In genomic region chr4:1628892-1629703, GRCh38 we compare ENCODE assay signal across 8 cellular contexts. TPM values are rescaled to one million over a fixed set of nuclear protein-coding genes. Genes with fewer than 3 reads are reported as not detected.
DNase-seq lines count a peak whose midpoint lies in the region; ATAC-seq and FAIRE-seq lines count a peak whose summit lies in the region.

No MANE protein-coding gene starts in this region.

- H3K4me1 ChIP-seq in right cardiac atrium (ENCODE audit: control insufficient read depth, insufficient read depth, low read length) (no peaks in the 10 kb centered on the region), small intestine (ENCODE audit: control insufficient read depth in 2 of 2, insufficient read depth in 1 of 2, low read depth in 1 of 2, low read length in 1 of 2) (no peaks in the 10 kb centered on the region)

- 42% methylated on average over 25 of the region's 25 CpGs for WGBS in right cardiac atrium
- WGBS in small intestine, 3 donors, result 35 to 42% (median 38%) methylated on average over 21 to 25 of the region's 25 CpGs

- no peaks in the 10 kb centered on the region for H3K27me3 ChIP-seq in right cardiac atrium (ENCODE audit: control insufficient read depth, insufficient read depth)
- no peaks in the 10 kb centered on the region for H3K27me3 ChIP-seq in small intestine (ENCODE audit: control insufficient read depth in 2 of 2, insufficient read depth in 2 of 2, low read length in 2 of 2)

- H3K4me3 Mint-ChIP-seq in activated naive CD8-positive, alpha-beta T cell treated with anti-CD3 and anti-CD28 coated beads, Interleukin-2, amount 50 U/mL, for 24 hours, result no peak overlapping the region

- no peaks in the 10 kb centered on the region for H3K9me3 Mint-ChIP-seq in activated naive CD8-positive, alpha-beta T cell treated with anti-CD3 and anti-CD28 coated beads, Interleukin-2, amount 50 U/mL, for 24 hours

- H3K27me3 Mint-ChIP-seq in activated naive CD8-positive, alpha-beta T cell treated with anti-CD3 and anti-CD28 coated beads, Interleukin-2, amount 50 U/mL, for 24 hours, result no peaks in the 10 kb centered on the region

- no peak overlapping the region for H3K4me3 ChIP-seq in right cardiac atrium (ENCODE audit: low read length)
- no peak overlapping the region for H3K4me3 ChIP-seq in small intestine (ENCODE audit: low read depth in 1 of 2, low read length in 2 of 2)

- no peaks in the 10 kb centered on the region for H3K36me3 Mint-ChIP-seq in activated naive CD8-positive, alpha-beta T cell treated with anti-CD3 and anti-CD28 coated beads, Interleukin-2, amount 50 U/mL, for 24 hours (ENCODE audit: low read depth)

- peak; percentile 80 for ATAC-seq in activated naive CD8-positive, alpha-beta T cell treated with anti-CD3 and anti-CD28 coated beads, Interleukin-2, amount 50 U/mL, for 24 hours
- ATAC-seq in right cardiac atrium (peak; percentile 66 to 81), HG03175 (IDR thresholded peaks at IDR 0.05; ENCODE audit: unreplicated experiment) (no peak), HG03457 (IDR thresholded peaks at IDR 0.05; ENCODE audit: unreplicated experiment) (no peak)

- no peaks in the 10 kb centered on the region for H3K36me3 ChIP-seq in small intestine (ENCODE audit: control insufficient read depth in 2 of 2, insufficient read depth in 2 of 2, low read length in 2 of 2)

- no peak overlapping the region for H3K27ac ChIP-seq in right cardiac atrium (ENCODE audit: low read length)
- no peak overlapping the region for H3K27ac ChIP-seq in small intestine (ENCODE audit: low read depth in 1 of 2, low read length in 1 of 2)

- DNase-seq in ELF-1 (ENCODE audit: low read depth, low spot score) (peak; percentile 80), HuH-7 (ENCODE audit: low spot score) (peak; percentile 94), T follicular helper cell (ENCODE audit: low read depth) (peak; percentile 52), right cardiac atrium (peak; percentile 59 to 87 (median 87)), small intestine (peak; percentile 27)
- DNase-seq in activated naive CD8-positive, alpha-beta T cell treated with anti-CD3 and anti-CD28 coated beads, Interleukin-2, amount 50 U/mL, for 24 hours, result peak; percentile 80

- H3K4me1 Mint-ChIP-seq in activated naive CD8-positive, alpha-beta T cell treated with anti-CD3 and anti-CD28 coated beads, Interleukin-2, amount 50 U/mL, for 24 hours, result no peaks in the 10 kb centered on the region

- no peak for FAIRE-seq in small intestine (lab: Jason Lieb, UNC)

- no peaks in the 10 kb centered on the region for H3K9me3 ChIP-seq in right cardiac atrium (ENCODE audit: control insufficient read depth, low read length)
- no peaks in the 10 kb centered on the region for H3K9me3 ChIP-seq in small intestine (ENCODE audit: control insufficient read depth, low read depth)

- intact Hi-C loops in right cardiac atrium (cut with DNase I), result loop anchor here in 2 of 4 donors (5.0 kb wide), 2 partner anchors 262 to 272 kb away; no protein-coding TSS in a partner anchor

- no peak overlapping the region for H3K27ac Mint-ChIP-seq in activated naive CD8-positive, alpha-beta T cell treated with anti-CD3 and anti-CD28 coated beads, Interleukin-2, amount 50 U/mL, for 24 hours

RNA-seq across cellular contexts. Expression of gene FAM53A, which starts 55.0 kb away (rescaled TPM):
- total RNA-seq in right cardiac atrium, result 1 to 10 TPM; 1.1 to 1.6 (median 1.1) TPM
- polyA plus RNA-seq in right cardiac atrium (1.4 TPM), small intestine (1 to 10 TPM in 1 of 3 donors, under 1 TPM in 1, not detected in 1; 0.27 to 1.1 TPM)

Comparison
In these comparisons a context has a peak if more than half of its experiments do, and no peak if none do; other contexts are left out.
1. DNase-seq: peak in every context shown above with its lines; median percentile 94 in HuH-7; 87 in right cardiac atrium; 80 in ELF-1; 80 in activated naive CD8-positive, alpha-beta T cell treated with anti-CD3 and anti-CD28 coated beads, Interleukin-2, amount 50 U/mL, for 24 hours; 52 in T follicular helper cell; 27 in small intestine.
2. ATAC-seq: peak in activated naive CD8-positive, alpha-beta T cell treated with anti-CD3 and anti-CD28 coated beads, Interleukin-2, amount 50 U/mL, for 24 hours (single experiment) and right cardiac atrium (2 of 2); none in HG03175 (single experiment) and HG03457 (single experiment).